17 cellular contexts compared by ENCODE assay signal in the genomic region with DNA sequence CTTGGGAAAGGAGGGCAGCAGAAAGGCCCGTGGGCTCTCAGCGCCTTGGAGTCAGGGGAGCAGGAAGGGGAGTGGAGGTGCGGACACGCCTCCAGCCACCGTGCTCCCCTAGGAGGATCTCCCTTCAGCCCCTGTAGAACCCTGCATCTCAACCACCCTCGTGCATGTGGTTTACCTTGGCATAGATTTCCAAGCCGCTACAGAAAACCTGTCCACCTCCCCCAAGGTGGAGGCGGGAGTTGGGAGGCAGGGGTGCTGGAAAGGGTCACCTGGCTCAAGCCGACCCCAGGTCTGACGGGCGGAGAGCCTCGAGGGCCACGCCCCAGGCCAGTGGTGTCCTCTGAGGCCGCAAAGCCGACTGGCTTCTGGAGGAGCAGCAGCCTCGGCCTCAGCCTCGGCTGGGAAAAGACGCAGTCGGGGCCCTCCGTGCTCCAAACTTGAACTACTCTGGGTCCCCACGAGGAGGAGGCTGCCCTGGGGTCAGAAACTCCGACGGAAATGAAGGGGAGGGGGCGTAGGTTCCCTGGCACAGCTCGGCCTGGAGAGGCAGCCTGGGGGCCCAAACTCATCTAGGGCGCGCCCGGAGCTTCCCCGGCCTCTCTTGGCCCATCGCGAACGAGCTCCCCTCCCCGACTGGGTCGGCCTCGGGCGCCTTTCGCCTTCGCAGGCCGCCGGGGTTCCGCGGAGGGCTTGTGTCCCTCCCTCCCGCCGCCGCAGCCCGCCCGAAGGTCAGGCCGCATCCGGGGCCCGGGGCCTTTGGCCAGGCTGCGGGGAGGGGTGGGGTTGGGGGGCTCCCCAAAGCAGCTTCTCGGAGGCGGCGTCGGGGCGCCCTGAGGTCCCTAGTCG. TPM values are rescaled to one million over a fixed set of nuclear protein-coding genes. Genes with fewer than 3 reads are reported as not detected.
DNase-seq lines count a peak whose midpoint lies in the region; ATAC-seq, FAIRE-seq and TF ChIP-seq lines count a peak whose summit lies in the region.
"Had no signal": no experiment of that assay in that cellular context is flagged by ENCODE, and none has a peak within 500 bp of the region (broad histone marks: within the 10 kb centered on the region; RNA-seq: fewer than 3 reads in every experiment).

No MANE protein-coding gene starts in this region.

- H3K4me3 ChIP-seq in endothelial cell of umbilical vein (replicated peaks in 1 of 3; ENCODE audit: insufficient read depth in 1 of 3, low read depth in 1 of 3, low read length in 3 of 3) = no peak overlapping the region
- peak overlapping the region; percentile 34 to 52 for H3K4me3 ChIP-seq in muscle layer of colon (ENCODE audit: low read depth in 1 of 2, low read length in 2 of 2)

- no peak for FAIRE-seq in endothelial cell of umbilical vein (lab: Jason Lieb, UNC)
- FAIRE-seq: GM12892, H54 had no signal

- peak overlapping the region; percentile 25 to 59 for H3K4me3 Mint-ChIP-seq in stimulated activated naive CD8-positive, alpha-beta T cell treated with anti-CD3 and anti-CD28 coated beads, Interleukin-15, amount 100 ng/mL, for 72 hours

- H3K27ac Mint-ChIP-seq in stimulated activated naive CD8-positive, alpha-beta T cell treated with anti-CD3 and anti-CD28 coated beads, Interleukin-15, amount 100 ng/mL, for 72 hours = no peak overlapping the region
- H3K27ac Mint-ChIP-seq: nephron had no signal

- H3K79me2 ChIP-seq in endothelial cell of umbilical vein (ENCODE audit: control insufficient read depth, insufficient read depth, low read length) = no peaks in the 10 kb centered on the region

- H3K4me2 ChIP-seq in endothelial cell of umbilical vein (ENCODE audit: insufficient read depth, low read length) = no peak overlapping the region

- H3K36me3 ChIP-seq in endothelial cell of umbilical vein (ENCODE audit: control insufficient read depth in 2 of 2, extremely low read depth in 1 of 2, insufficient read depth in 2 of 2, low read length in 2 of 2) (no peaks in the 10 kb centered on the region), muscle layer of colon (ENCODE audit: insufficient read depth, low read length) (no peaks in the 10 kb centered on the region)

- TF ChIP-seq CTCF in endothelial cell of umbilical vein (IDR thresholded peaks at IDR 0.05; ENCODE audit: extremely low read depth in 1 of 2, insufficient read depth in 1 of 2, low read depth in 1 of 2, low read length in 2 of 2) = no peak

- no peaks in the 10 kb centered on the region for H4K20me1 ChIP-seq in endothelial cell of umbilical vein (replicated peaks; ENCODE audit: control insufficient read depth, extremely low read depth, insufficient read depth, low read length)

- no peak for TF ChIP-seq POLR2A in endothelial cell of umbilical vein (IDR thresholded peaks at IDR 0.05; ENCODE audit: low read depth, low read length)

- no peaks in the 10 kb centered on the region for H3K9me3 Mint-ChIP-seq in stimulated activated naive CD8-positive, alpha-beta T cell treated with anti-CD3 and anti-CD28 coated beads, Interleukin-15, amount 100 ng/mL, for 72 hours
- H3K9me3 Mint-ChIP-seq: nephron had no signal

- POLR2A ChIA-PET in endothelial cell of umbilical vein (lab: Charles Lee) = no interaction called here

- peak in 1 of 2 donors; percentile 29 for DNase-seq in stimulated activated naive CD8-positive, alpha-beta T cell treated with anti-CD3 and anti-CD28 coated beads, Interleukin-15, amount 100 ng/mL, for 72 hours
- DNase-seq in stimulated activated naive CD8-positive, alpha-beta T cell treated with anti-CD3 and anti-CD28 coated beads, Interleukin-15, Interleukin-2, amounts not matched to agents 100 U/mL and 50 U/mL, for 24 hours = no peak
- no peak for DNase-seq in endothelial cell of umbilical vein (ENCODE audit: low read depth, low spot score)
- DNase-seq in anterior cingulate cortex (lab: John Stamatoyannopoulos, UW) = no peak
- DNase-seq in NCI-H187 treated with DMSO at 0.1 percent for 48 hours (lab: John Stamatoyannopoulos, UW) = no peak
- DNase-seq: central memory CD4-positive, alpha-beta T cell; DMS79 treated with DMSO at 0.1 percent for 48 hours; NCI-H1694; NCI-H774; stimulated activated CD8-positive, alpha-beta memory T cell treated with anti-CD3 and anti-CD28 coated beads, Interleukin-4, amount 100 ng/mL, for 48 hours had no signal

- no peak for ATAC-seq in stimulated activated naive CD8-positive, alpha-beta T cell treated with anti-CD3 and anti-CD28 coated beads, Interleukin-15, amount 100 ng/mL, for 72 hours
- ATAC-seq in stimulated activated naive CD8-positive, alpha-beta T cell treated with anti-CD3 and anti-CD28 coated beads, Interleukin-15, Interleukin-2, amounts not matched to agents 100 U/mL and 50 U/mL, for 24 hours = no peak
- no peak for ATAC-seq in SK-N-SH treated with all-trans-retinoic acid at 6 μM for 48 hours
- no peak for ATAC-seq in HG02840 (IDR thresholded peaks at IDR 0.05; ENCODE audit: low FRiP score, unreplicated experiment)

- H3K27me3 Mint-ChIP-seq in stimulated activated naive CD8-positive, alpha-beta T cell treated with anti-CD3 and anti-CD28 coated beads, Interleukin-15, amount 100 ng/mL, for 72 hours = peaks cover 97% of the 10 kb centered on the region

- CTCF ChIA-PET in endothelial cell of umbilical vein (lab: Charles Lee) = interaction anchor here (0.9 to 5.3 kb wide), 4 partner anchors 54 to 1194 kb away, joined by 3 to 58 read pairs (median 3); no protein-coding TSS in a partner anchor

- H3K4me1 ChIP-seq in endothelial cell of umbilical vein (ENCODE audit: control insufficient read depth, extremely low read depth, insufficient read depth, low read length) = no peaks in the 10 kb centered on the region
- H3K4me1 ChIP-seq in muscle layer of colon (ENCODE audit: insufficient read depth, low read length) = peaks cover 16% of the 10 kb centered on the region

- H3K27ac ChIP-seq in endothelial cell of umbilical vein (ENCODE audit: insufficient read depth, low read depth, low read length) (no peak overlapping the region), muscle layer of colon (ENCODE audit: low read depth, low read length) (peak overlapping the region; percentile 71)
- H3K27ac ChIP-seq: SK-N-MC had no signal

- no peak overlapping the region for H2AFZ ChIP-seq in endothelial cell of umbilical vein (ENCODE audit: low read depth, low read length)

- dilution Hi-C loops in endothelial cell of umbilical vein (cut with MboI; ENCODE audit: extremely low pct_ligation_motif_present, low sequenced_read_pairs) = no loop called here

- intact Hi-C loops in endothelial cell of umbilical vein (cut with micrococcal nuclease) = loop anchor here (5.0 kb wide), 1 partner anchor 1196 kb away; no protein-coding TSS in a partner anchor

- BruUV-seq in endothelial cell of umbilical vein (replicated peaks; lab: Mats Ljungman, UMichigan) = no TSS peak

- no peaks in the 10 kb centered on the region for H3K9me1 ChIP-seq in endothelial cell of umbilical vein (replicated peaks; ENCODE audit: control insufficient read depth, extremely low read depth, insufficient read depth, low read length)

- H3K9ac ChIP-seq in endothelial cell of umbilical vein (replicated peaks; ENCODE audit: extremely low read depth, insufficient read depth, low read length) = no peak overlapping the region
- peak overlapping the region; percentile 27 for H3K9ac ChIP-seq in muscle layer of colon (ENCODE audit: low read length)

- H3K9me3 ChIP-seq in endothelial cell of umbilical vein (replicated peaks; ENCODE audit: control insufficient read depth, insufficient read depth, low read length) = no peaks in the 10 kb centered on the region
- H3K9me3 ChIP-seq in muscle layer of colon (ENCODE audit: low read length) = no peaks in the 10 kb centered on the region

- H3K27me3 ChIP-seq in endothelial cell of umbilical vein (ENCODE audit: control insufficient read depth in 2 of 2, insufficient read depth in 2 of 2, low read length in 2 of 2) = peaks cover 88 to 96% of the 10 kb centered on the region in 2 experiments
- H3K27me3 ChIP-seq in muscle layer of colon (ENCODE audit: control insufficient read depth in 1 of 2, insufficient read depth in 2 of 2, low read length in 2 of 2) = peaks cover 23 to 52% of the 10 kb centered on the region in 2 donors

- peaks cover 64% of the 10 kb centered on the region for H3K4me1 Mint-ChIP-seq in stimulated activated naive CD8-positive, alpha-beta T cell treated with anti-CD3 and anti-CD28 coated beads, Interleukin-15, amount 100 ng/mL, for 72 hours

TF ChIP-seq in endothelial cell of umbilical vein, 7 proteins besides CTCF, POLR2A, EP300 and RAD21:
- TF ChIP-seq EZH2 (IDR thresholded peaks at IDR 0.05; ENCODE audit: borderline replicate concordance, low read depth, low read length, severe bottlenecking) = peak; percentile 40
- no peak for TF ChIP-seq MYC (IDR thresholded peaks at IDR 0.05; ENCODE audit: low read depth, low read length)

TF ChIP-seq in SK-N-SH treated with all-trans-retinoic acid at 6 μM for 48 hours, 23 proteins besides CTCF, POLR2A, EP300 and RAD21:
- TF ChIP-seq CSDC2 (CRISPR knock-in tag; IDR thresholded peaks at IDR 0.05) = no peak
- TF ChIP-seq RARB (CRISPR knock-in tag; IDR thresholded peaks at IDR 0.05) = no peak
- TF ChIP-seq ZNF70 (CRISPR knock-in tag; IDR thresholded peaks at IDR 0.05) = no peak
- no peak for TF ChIP-seq ZFP3 (CRISPR knock-in tag; IDR thresholded peaks at IDR 0.05)
- no peak for TF ChIP-seq ISL1 (CRISPR knock-in tag; IDR thresholded peaks at IDR 0.05)
- TF ChIP-seq, protein P1, sequence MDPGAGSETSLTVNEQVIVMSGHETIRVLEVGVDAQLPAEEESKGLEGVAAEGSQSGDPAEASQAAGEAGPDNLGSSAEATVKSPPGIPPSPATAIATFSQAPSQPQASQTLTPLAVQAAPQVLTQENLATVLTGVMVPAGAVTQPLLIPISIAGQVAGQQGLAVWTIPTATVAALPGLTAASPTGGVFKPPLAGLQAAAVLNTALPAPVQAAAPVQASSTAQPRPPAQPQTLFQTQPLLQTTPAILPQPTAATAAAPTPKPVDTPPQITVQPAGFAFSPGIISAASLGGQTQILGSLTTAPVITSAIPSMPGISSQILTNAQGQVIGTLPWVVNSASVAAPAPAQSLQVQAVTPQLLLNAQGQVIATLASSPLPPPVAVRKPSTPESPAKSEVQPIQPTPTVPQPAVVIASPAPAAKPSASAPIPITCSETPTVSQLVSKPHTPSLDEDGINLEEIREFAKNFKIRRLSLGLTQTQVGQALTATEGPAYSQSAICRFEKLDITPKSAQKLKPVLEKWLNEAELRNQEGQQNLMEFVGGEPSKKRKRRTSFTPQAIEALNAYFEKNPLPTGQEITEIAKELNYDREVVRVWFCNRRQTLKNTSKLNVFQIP (CRISPR knock-in tag; IDR thresholded peaks at IDR 0.05; ENCODE audit: borderline replicate concordance, low read depth) = no peak
- no peak for TF ChIP-seq ZC3H10 (CRISPR knock-in tag; IDR thresholded peaks at IDR 0.05)

RNA-seq across cellular contexts. Expression of gene FOXF2, which starts 6.3 kb away (rescaled TPM):
- total RNA-seq in endothelial cell of umbilical vein = not detected in 2 replicates
- not detected in 2 replicates for polyA plus RNA-seq in endothelial cell of umbilical vein
- polyA plus RNA-seq in endothelial cell of umbilical vein (2011; cell fraction: cytosol; rRNA removed) = not detected in 2 replicates
- not detected in 2 replicates for polyA plus RNA-seq in endothelial cell of umbilical vein (2011; cell fraction: nucleus; rRNA removed)
- polyA plus RNA-seq in endothelial cell of umbilical vein (2012) = not detected in 2 replicates
- not detected in 2 replicates for polyA minus RNA-seq in endothelial cell of umbilical vein
- 25.9 TPM for polyA minus RNA-seq in endothelial cell of umbilical vein (2011; cell fraction: cytosol; rRNA and poly(A)+ RNA removed)
- polyA minus RNA-seq in endothelial cell of umbilical vein (2011; cell fraction: nucleus; rRNA and poly(A)+ RNA removed) = 0.19 TPM in 1 of 2 replicates, not detected in the other

Comparison
In these comparisons a context has a peak if more than half of its experiments do, and no peak if none do; other contexts are left out.
1. H3K4me3 ChIP-seq: peak in muscle layer of colon (2 of 2); none in endothelial cell of umbilical vein (0 of 3).